Comparison of ENCODE assay signal across 8 cellular contexts in genomic region chr11:92886243-92886905, GRCh38.
DNase-seq lines count a peak whose midpoint lies in the region; ATAC-seq and TF ChIP-seq lines count a peak whose summit lies in the region.

No MANE protein-coding gene starts in this region.

- no peak overlapping the region for H3K4me3 ChIP-seq in mammary epithelial cell (replicated peaks in 1 of 3; ENCODE audit: insufficient read depth in 1 of 3, low read depth in 2 of 3, low read length in 3 of 3)
- H3K4me3 ChIP-seq in uterus: no peak overlapping the region

- no peaks in the 10 kb centered on the region for H3K9me3 ChIP-seq in mammary epithelial cell (replicated peaks; ENCODE audit: insufficient read depth, low read length)
- H3K9me3 ChIP-seq in uterus: no peaks in the 10 kb centered on the region

- no peak overlapping the region for H3K4me2 ChIP-seq in mammary epithelial cell (ENCODE audit: insufficient read depth, low read depth, low read length)

- no peaks in the 10 kb centered on the region for H3K27me3 ChIP-seq in mammary epithelial cell (ENCODE audit: insufficient read depth, low read length)
- H3K27me3 ChIP-seq in uterus: no peaks in the 10 kb centered on the region

- in situ Hi-C loops in mammary epithelial cell (cut with MboI; ENCODE audit: low sequenced_read_pairs in 2 of 2): no loop called here

- dilution Hi-C loops in mammary epithelial cell (cut with HindIII; ENCODE audit: low sequenced_read_pairs): no loop called here

- no peaks in the 10 kb centered on the region for H3K79me2 ChIP-seq in mammary epithelial cell (ENCODE audit: insufficient read depth, low read length)

- H3K4me1 ChIP-seq in mammary epithelial cell (ENCODE audit: insufficient read depth, low read length) (no peaks in the 10 kb centered on the region), uterus (no peaks in the 10 kb centered on the region)

- H3K9ac ChIP-seq in mammary epithelial cell (ENCODE audit: insufficient read depth, low read length): no peak overlapping the region

- no TSS peak for BruUV-seq in mammary epithelial cell (replicated peaks; lab: Mats Ljungman, UMichigan)

- TF ChIP-seq CTCF in mammary epithelial cell (conservative IDR thresholded peaks at IDR 0.05 in 1 of 2, IDR thresholded peaks at IDR 0.05 in 1 of 2; ENCODE audit: extremely low read depth in 1 of 2, insufficient read depth in 1 of 2, low read depth in 1 of 2, low read length in 2 of 2) (peak; percentile 79 to 83), uterus (IDR thresholded peaks at IDR 0.05) (peak; percentile 43 to 62 (median 47))

- ATAC-seq in GM19395 (IDR thresholded peaks at IDR 0.05; ENCODE audit: unreplicated experiment) (peak; percentile 77), left colon (peak; percentile 94)

- DNase-seq in DMS79 treated with DMSO at 0.1 percent for 48 hours (lab: John Stamatoyannopoulos, UW) (peak; percentile 92), HPDE6-E6E7 (ENCODE audit: extremely low spot score) (peak; percentile 73), NCI-H748 treated with DMSO at 0.1 percent for 48 hours (lab: John Stamatoyannopoulos, UW) (peak; percentile 41), mammary epithelial cell (peak; percentile 55), left colon (peak in 1 of 2 donors; percentile 36), uterus (peak in 1 of 2 donors; percentile 24)
- no peak for DNase-seq in stimulated activated CD4-positive, alpha-beta T cell treated with anti-CD3 and anti-CD28 coated beads, Interleukin-2, amount 100 ng/mL, for 24 hours

- TF ChIP-seq POLR2A in uterus (IDR thresholded peaks at IDR 0.05): no peak

- H4K20me1 ChIP-seq in mammary epithelial cell (ENCODE audit: insufficient read depth, low read length): no peaks in the 10 kb centered on the region

- no peak overlapping the region for H2AFZ ChIP-seq in mammary epithelial cell (ENCODE audit: low read depth, low read length)

- CTCF ChIA-PET in mammary epithelial cell (lab: Charles Lee; ENCODE audit: low non-redundant PET): interaction anchor here (0.5 to 0.8 kb wide), 2 partner anchors 29 to 181 kb away, joined by 5 read pairs; no protein-coding TSS in a partner anchor

- H3K27ac ChIP-seq in mammary epithelial cell (ENCODE audit: insufficient read depth, low read depth, low read length) (no peak overlapping the region), uterus (no peak overlapping the region)

- H3K36me3 ChIP-seq in mammary epithelial cell (ENCODE audit: insufficient read depth, low read length): no peaks in the 10 kb centered on the region
- no peaks in the 10 kb centered on the region for H3K36me3 ChIP-seq in uterus

- intact Hi-C loops in mammary epithelial cell (cut with micrococcal nuclease): loop anchor here (1.0 to 5.0 kb wide), 6 partner anchors 151 to 816 kb away; no protein-coding TSS in a partner anchor
- intact Hi-C loops in left colon (cut with DNase I, micrococcal nuclease): no loop called here
- intact Hi-C loops in uterus (cut with DNase I; ENCODE audit: low total_unique reads): no loop called here

- 2% methylated on average over 4 of the region's 4 CpGs for WGBS in mammary epithelial cell (ENCODE audit: low coverage, missing lambda C conversion rate)

Comparison
In these comparisons a context has a peak if more than half of its experiments do, and no peak if none do; other contexts are left out.
1. DNase-seq: peak in DMS79 treated with DMSO at 0.1 percent for 48 hours (single experiment), HPDE6-E6E7 (single experiment), NCI-H748 treated with DMSO at 0.1 percent for 48 hours (single experiment) and mammary epithelial cell (single experiment); none in stimulated activated CD4-positive, alpha-beta T cell treated with anti-CD3 and anti-CD28 coated beads, Interleukin-2, amount 100 ng/mL, for 24 hours (0 of 2).